In genomic region chr9:3527653-3527960, GRCh38 we compare ENCODE assay signal across 8 cellular contexts. TPM values are rescaled to one million over a fixed set of nuclear protein-coding genes. Genes with fewer than 3 reads are reported as not detected.
DNase-seq lines count a peak whose midpoint lies in the region; ATAC-seq, FAIRE-seq and TF ChIP-seq lines count a peak whose summit lies in the region.

No MANE protein-coding gene starts in this region.

- H3K4me1 ChIP-seq in keratinocyte (ENCODE audit: control insufficient read depth, extremely low read depth, insufficient read depth, low read length) (peaks cover 14% of the 10 kb centered on the region), testis (peaks cover 14% of the 10 kb centered on the region)

- no peak for TF ChIP-seq CTCF in keratinocyte (optimal IDR thresholded peaks at IDR 0.05 in 1 of 3, IDR thresholded peaks at IDR 0.05 in 1 of 3, conservative IDR thresholded peaks at IDR 0.05 in 1 of 3; ENCODE audit: extremely low read depth in 1 of 3, insufficient read depth in 2 of 3, low read length in 3 of 3)
- TF ChIP-seq CTCF in testis (IDR thresholded peaks at IDR 0.05), result no peak

- intact Hi-C loops in testis (cut with DNase I; ENCODE audit: low total_unique reads), result no loop called here

- H3K27ac ChIP-seq in keratinocyte (ENCODE audit: control insufficient read depth, insufficient read depth, low read length) (peak overlapping the region; percentile 100), testis (peak overlapping the region; percentile 99)

- H3K27me3 ChIP-seq in keratinocyte (ENCODE audit: control insufficient read depth, extremely low read depth, insufficient read depth, low read length) (no peaks in the 10 kb centered on the region), testis (no peaks in the 10 kb centered on the region)

- FAIRE-seq in keratinocyte (lab: Jason Lieb, UNC), result no peak

- H3K9ac ChIP-seq in keratinocyte (ENCODE audit: control insufficient read depth, extremely low read depth, insufficient read depth, low read length), result peak overlapping the region; percentile 100

- POLR2A ChIA-PET in activated CD4-positive, alpha-beta memory T cell treated with anti-CD3 and anti-CD28 coated beads, Interleukin-2, amount 10 ng/mL, durations not matched to agents 7 days and 5 days (lab: Charles Lee), result interaction anchor here (0.7 to 7.6 kb wide), 28 partner anchors 8 to 1923 kb away, joined by 3 to 216 read pairs (median 6); partner anchors contain the start of genes AK3, CD274, CDC37L1 and JAK2

- H3K36me3 ChIP-seq in keratinocyte (ENCODE audit: control insufficient read depth in 2 of 2, extremely low read depth in 1 of 2, insufficient read depth in 2 of 2, low read length in 2 of 2) (no peaks in the 10 kb centered on the region), testis (ENCODE audit: low read depth, missing control alignments) (no peaks in the 10 kb centered on the region)

- H3K27me3 Mint-ChIP-seq in activated naive CD4-positive, alpha-beta T cell treated with anti-CD3 and anti-CD28 coated beads, Interleukin-2, amount 50 U/mL, for 24 hours, result no peaks in the 10 kb centered on the region
- no peaks in the 10 kb centered on the region for H3K27me3 Mint-ChIP-seq in activated CD4-positive, alpha-beta memory T cell treated with anti-CD3 and anti-CD28 coated beads, Interleukin-2, amount 10 ng/mL, durations not matched to agents 7 days and 5 days

- TF ChIP-seq POLR2A in testis (IDR thresholded peaks at IDR 0.05), result no peak

- peak overlapping the region; percentile 40 for H2AFZ ChIP-seq in keratinocyte (ENCODE audit: control insufficient read depth, low read length)

- CTCF ChIA-PET in activated CD4-positive, alpha-beta memory T cell treated with anti-CD3 and anti-CD28 coated beads, Interleukin-2, amount 10 ng/mL, durations not matched to agents 7 days and 5 days (lab: Charles Lee), result interaction anchor here (1.2 to 2.7 kb wide), 4 partner anchors 50 to 684 kb away, joined by 3 to 16 read pairs (median 8); partner anchors contain the start of gene PUM3

- peaks cover 24% of the 10 kb centered on the region for H3K79me2 ChIP-seq in keratinocyte (ENCODE audit: control insufficient read depth, insufficient read depth, low read length)

- peaks cover 62% of the 10 kb centered on the region for H3K4me1 Mint-ChIP-seq in activated naive CD4-positive, alpha-beta T cell treated with anti-CD3 and anti-CD28 coated beads, Interleukin-2, amount 50 U/mL, for 24 hours
- H3K4me1 Mint-ChIP-seq in activated CD4-positive, alpha-beta memory T cell treated with anti-CD3 and anti-CD28 coated beads, Interleukin-2, amount 10 ng/mL, durations not matched to agents 7 days and 5 days, result peaks cover 46% of the 10 kb centered on the region

- H3K4me3 Mint-ChIP-seq in activated naive CD4-positive, alpha-beta T cell treated with anti-CD3 and anti-CD28 coated beads, Interleukin-2, amount 50 U/mL, for 24 hours, result peak overlapping the region; percentile 98
- peak overlapping the region; percentile 96 for H3K4me3 Mint-ChIP-seq in activated CD4-positive, alpha-beta memory T cell treated with anti-CD3 and anti-CD28 coated beads, Interleukin-2, amount 10 ng/mL, durations not matched to agents 7 days and 5 days

- H3K27ac Mint-ChIP-seq in activated naive CD4-positive, alpha-beta T cell treated with anti-CD3 and anti-CD28 coated beads, Interleukin-2, amount 50 U/mL, for 24 hours, result peak overlapping the region; percentile 100
- H3K27ac Mint-ChIP-seq in activated CD4-positive, alpha-beta memory T cell treated with anti-CD3 and anti-CD28 coated beads, Interleukin-2, amount 10 ng/mL, durations not matched to agents 7 days and 5 days, result peak overlapping the region; percentile 100

- H3K9me1 ChIP-seq in keratinocyte (ENCODE audit: control insufficient read depth, extremely low read depth, insufficient read depth, low read length), result no peaks in the 10 kb centered on the region

- no peak for DNase-seq in activated naive CD4-positive, alpha-beta T cell treated with Interleukin-2 at 50 U/mL for 16 hours
- no peak for DNase-seq in activated CD4-positive, alpha-beta memory T cell treated with anti-CD3 and anti-CD28 coated beads, Interleukin-2, amount 10 ng/mL, durations not matched to agents 7 days and 5 days
- DNase-seq in keratinocyte (ENCODE audit: low read depth, low spot score) (no peak), testis (no peak), middle frontal gyrus (ENCODE audit: extremely low spot score, low spot score) (no peak)

- 36 to 46% methylated on average over 3 of the region's 3 CpGs for WGBS in testis, 2 donors

- H3K4me2 ChIP-seq in keratinocyte (ENCODE audit: control insufficient read depth, extremely low read depth, insufficient read depth, low read depth, low read length), result peak overlapping the region; percentile 97

- peaks cover 3% of the 10 kb centered on the region for H3K36me3 Mint-ChIP-seq in activated naive CD4-positive, alpha-beta T cell treated with anti-CD3 and anti-CD28 coated beads, Interleukin-2, amount 50 U/mL, for 24 hours
- H3K36me3 Mint-ChIP-seq in activated CD4-positive, alpha-beta memory T cell treated with anti-CD3 and anti-CD28 coated beads, Interleukin-2, amount 10 ng/mL, durations not matched to agents 7 days and 5 days (ENCODE audit: low read depth), result peaks cover 39% of the 10 kb centered on the region

- no peak for ATAC-seq in HG03521 (IDR thresholded peaks at IDR 0.05; ENCODE audit: unreplicated experiment)
- ATAC-seq in GM21619 (IDR thresholded peaks at IDR 0.05; ENCODE audit: unreplicated experiment), result no peak

- no peaks in the 10 kb centered on the region for H4K20me1 ChIP-seq in keratinocyte (ENCODE audit: control insufficient read depth, extremely low read depth, insufficient read depth, low read length)

- dilution Hi-C loops in keratinocyte (cut with MboI; ENCODE audit: extremely low pct_ligation_motif_present, low sequenced_read_pairs), result no loop called here

- H3K4me3 ChIP-seq in keratinocyte (ENCODE audit: control insufficient read depth in 2 of 3, extremely low read depth in 1 of 3, insufficient read depth in 2 of 3, low read depth in 1 of 3, low read length in 3 of 3), result peak overlapping the region; percentile 92 to 97 (median 95)
- H3K4me3 ChIP-seq in testis, result peak overlapping the region; percentile 66 to 98

- H3K9me3 Mint-ChIP-seq in activated naive CD4-positive, alpha-beta T cell treated with anti-CD3 and anti-CD28 coated beads, Interleukin-2, amount 50 U/mL, for 24 hours, result no peaks in the 10 kb centered on the region
- H3K9me3 Mint-ChIP-seq in activated CD4-positive, alpha-beta memory T cell treated with anti-CD3 and anti-CD28 coated beads, Interleukin-2, amount 10 ng/mL, durations not matched to agents 7 days and 5 days, result no peaks in the 10 kb centered on the region

- no peaks in the 10 kb centered on the region for H3K9me3 ChIP-seq in keratinocyte (ENCODE audit: control insufficient read depth, low read depth, low read length)
- H3K9me3 ChIP-seq in testis, result no peaks in the 10 kb centered on the region

RNA-seq across cellular contexts. Expression of gene RFX3, which starts 1.8 kb away (rescaled TPM):
- 10 to 100 TPM; 13.3 to 13.8 TPM for total RNA-seq in activated CD4-positive, alpha-beta memory T cell treated with anti-CD3 and anti-CD28 coated beads, Interleukin-2, amount 10 ng/mL, durations not matched to agents 7 days and 5 days
- polyA plus RNA-seq in keratinocyte (1.2 to 2.5 TPM (median 1.8 TPM) in 3 replicates), testis (ENCODE audit: insufficient read depth, low read depth, low replicate concordance) (45.3 TPM)
- 1.00 TPM for polyA plus RNA-seq in keratinocyte (2011; ENCODE audit: low read depth)
- 0.70 and 1.3 TPM in 2 replicates for polyA plus RNA-seq in keratinocyte (2011; cell fraction: cytosol; rRNA removed)
- 2.3 and 2.5 TPM in 2 replicates for polyA plus RNA-seq in keratinocyte (2011; cell fraction: nucleus; rRNA removed)
- polyA plus RNA-seq in keratinocyte (2012; ENCODE audit: low replicate concordance), result 0.66 and 0.95 TPM in 2 replicates
- polyA minus RNA-seq in keratinocyte, result 19.0 to 22.5 TPM (median 20.3 TPM) in 3 replicates
- polyA minus RNA-seq in keratinocyte (2011; cell fraction: cytosol; rRNA and poly(A)+ RNA removed), result 1.5 TPM
- polyA minus RNA-seq in keratinocyte (2011; cell fraction: nucleus; rRNA and poly(A)+ RNA removed), result 6.8 and 10.5 TPM in 2 replicates
- 10 to 100 TPM; 29.7 to 30.7 TPM for total RNA-seq in testis
